In the genomic region with DNA sequence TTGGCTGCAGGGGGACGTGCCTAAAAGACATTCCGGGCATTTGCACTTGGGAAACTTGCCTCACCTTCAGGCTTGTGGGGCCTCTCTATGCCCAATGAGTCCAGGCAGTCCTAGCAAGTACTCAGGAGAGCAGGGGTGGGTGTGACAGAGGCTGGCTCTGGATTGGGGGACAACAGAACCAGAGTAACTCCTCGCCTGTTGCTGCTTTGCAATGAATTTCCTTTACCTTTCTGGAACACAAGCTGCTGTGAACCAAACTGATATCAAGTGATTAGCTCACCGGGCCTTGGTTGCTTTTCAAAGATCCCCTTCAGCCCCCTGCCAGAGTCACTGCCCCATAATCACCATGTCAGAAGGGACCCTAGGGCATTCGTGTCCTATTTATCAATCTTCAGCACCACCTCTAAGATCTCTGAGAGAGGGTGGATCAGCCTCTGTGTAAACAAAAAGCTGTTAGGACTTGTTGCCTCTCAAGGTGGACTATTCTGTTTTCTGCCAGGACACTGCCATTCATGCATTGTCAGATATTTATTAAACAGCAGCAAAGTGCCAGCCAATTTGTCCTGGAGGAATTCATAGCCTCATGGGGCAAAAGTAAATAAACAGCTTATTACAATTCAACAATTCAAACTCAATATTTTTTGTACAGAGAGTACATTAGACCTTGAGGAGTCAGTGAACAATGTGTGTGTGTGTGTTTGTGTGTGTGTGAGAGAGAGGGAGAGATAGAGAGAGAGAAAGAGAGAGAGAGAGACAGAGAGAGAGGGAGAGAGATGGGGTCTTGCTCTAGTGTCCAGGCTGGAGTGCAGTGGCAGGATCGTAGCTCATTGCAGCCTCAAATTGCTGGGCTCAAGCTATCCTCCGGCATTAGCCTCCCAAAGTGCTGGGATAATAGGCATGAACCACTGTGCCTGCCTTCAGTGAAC, we compare ENCODE assay signal across 19 cellular contexts. TPM values are rescaled to one million over a fixed set of nuclear protein-coding genes. Genes with fewer than 3 reads are reported as not detected.
DNase-seq lines count a peak whose midpoint lies in the region; ATAC-seq, FAIRE-seq and TF ChIP-seq lines count a peak whose summit lies in the region.
"Had no signal": no experiment of that assay in that cellular context is flagged by ENCODE, and none has a peak within 500 bp of the region (broad histone marks: within the 10 kb centered on the region; RNA-seq: fewer than 3 reads in every experiment).

No MANE protein-coding gene starts in this region.

- TF ChIP-seq POLR2A in K562 (conservative IDR thresholded peaks at IDR 0.05), result no peak

- H3K27me3 ChIP-seq in K562 (ENCODE audit: control insufficient read depth in 2 of 2, insufficient read depth in 2 of 2, low read length in 2 of 2) (no peaks in the 10 kb centered on the region), keratinocyte (ENCODE audit: control insufficient read depth, extremely low read depth, insufficient read depth, low read length) (no peaks in the 10 kb centered on the region)
- H3K27me3 ChIP-seq in CD4-positive, alpha-beta memory T cell (ENCODE audit: insufficient read depth, low read length), result no peaks in the 10 kb centered on the region

- ATAC-seq in K562 (no peak), GM19023 (IDR thresholded peaks at IDR 0.05; ENCODE audit: unreplicated experiment) (no peak), GM18498 (IDR thresholded peaks at IDR 0.05; ENCODE audit: unreplicated experiment) (no peak)
- ATAC-seq: Right ventricle myocardium inferior had no signal

- 48% methylated on average over 6 of the region's 7 CpGs for WGBS in K562 (ENCODE audit: insufficient coverage, low coverage, missing lambda C conversion rate)

- H4K20me1 ChIP-seq in K562 (replicated peaks; ENCODE audit: control insufficient read depth, insufficient read depth, low read length) (no peaks in the 10 kb centered on the region), keratinocyte (ENCODE audit: control insufficient read depth, extremely low read depth, insufficient read depth, low read length) (no peaks in the 10 kb centered on the region)

- intact Hi-C loops in K562 (cut with micrococcal nuclease), result no loop called here
- intact Hi-C loops in CD4-positive, alpha-beta memory T cell (cut with micrococcal nuclease), result no loop called here

- no TSS peak for BruUV-seq in K562 (replicated peaks; lab: Mats Ljungman, UMichigan)

- no peaks in the 10 kb centered on the region for H3K9me3 Mint-ChIP-seq in CD4-positive, alpha-beta memory T cell

- DNase-seq in COR-L47 (lab: John Stamatoyannopoulos, UW) (peak; percentile 14), DMS79 treated with DMSO at 0.1 percent for 48 hours (lab: John Stamatoyannopoulos, UW) (peak; percentile 42), K562 (ENCODE audit: extremely low read depth in 1 of 4, low spot score in 3 of 4) (no peak), keratinocyte (ENCODE audit: low read depth, low spot score) (no peak), LoVo (ENCODE audit: low spot score) (no peak)
- DNase-seq in CD4-positive, alpha-beta memory T cell, result no peak
- DNase-seq: ACHN, AML-193, Caco-2, DMS53, GM23248, HCEC 1CT, NCI-H1694, PC-9 had no signal

- H2AFZ ChIP-seq in K562 (ENCODE audit: low read depth, low read length) (peak overlapping the region; percentile 8; the same call in 1 of the 2 replicates), keratinocyte (ENCODE audit: control insufficient read depth, low read length) (no peak overlapping the region)
- H2AFZ ChIP-seq: GM23248, PC-9 had no signal

- no peak for TF ChIP-seq RAD21 in K562 (CRISPR knock-in tag; conservative IDR thresholded peaks at IDR 0.05 in 1 of 2, IDR thresholded peaks at IDR 0.05 in 1 of 2)

- TF ChIP-seq CTCF in K562 (IDR thresholded peaks at IDR 0.05 in 2 of 3, conservative IDR thresholded peaks at IDR 0.05 in 1 of 3; ENCODE audit: insufficient read depth in 2 of 3, low read depth in 1 of 3, low read length in 3 of 3), result no peak
- TF ChIP-seq CTCF in keratinocyte (optimal IDR thresholded peaks at IDR 0.05 in 1 of 3, IDR thresholded peaks at IDR 0.05 in 1 of 3, conservative IDR thresholded peaks at IDR 0.05 in 1 of 3; ENCODE audit: extremely low read depth in 1 of 3, insufficient read depth in 2 of 3, low read length in 3 of 3), result no peak

- peaks cover 2 to 11% of the 10 kb centered on the region in 2 donors for H3K27me3 Mint-ChIP-seq in CD4-positive, alpha-beta memory T cell

- H3K9ac ChIP-seq in K562 (ENCODE audit: insufficient read depth in 1 of 2, low read depth in 2 of 2, low read length in 2 of 2) (no peak overlapping the region), keratinocyte (ENCODE audit: control insufficient read depth, extremely low read depth, insufficient read depth, low read length) (peak overlapping the region; percentile 0)
- H3K9ac ChIP-seq: GM23248 had no signal

- H3K79me2 ChIP-seq in K562 (ENCODE audit: control insufficient read depth, insufficient read depth, low read length), result no peaks in the 10 kb centered on the region
- H3K79me2 ChIP-seq in keratinocyte (ENCODE audit: control insufficient read depth, insufficient read depth, low read length), result no peaks in the 10 kb centered on the region

- peak overlapping the region in 1 of 7 donors; percentile 52 for H3K27ac Mint-ChIP-seq in CD4-positive, alpha-beta memory T cell
- H3K27ac Mint-ChIP-seq: CD14-positive monocyte had no signal

- FAIRE-seq in K562 (lab: Jason Lieb, UNC), result no peak
- no peak for FAIRE-seq in keratinocyte (lab: Jason Lieb, UNC)

- H3K9me1 ChIP-seq in K562 (ENCODE audit: control insufficient read depth, insufficient read depth, low read length), result no peaks in the 10 kb centered on the region
- H3K9me1 ChIP-seq in keratinocyte (ENCODE audit: control insufficient read depth, extremely low read depth, insufficient read depth, low read length), result no peaks in the 10 kb centered on the region

- H3K27ac ChIP-seq in K562 (ENCODE audit: extremely low read depth, low read depth, low read length), result no peak overlapping the region
- no peak overlapping the region for H3K27ac ChIP-seq in keratinocyte (ENCODE audit: control insufficient read depth, insufficient read depth, low read length)
- H3K27ac ChIP-seq in CD4-positive, alpha-beta memory T cell (ENCODE audit: low read depth, low read length), result no peak overlapping the region
- H3K27ac ChIP-seq: GM23248, HL-60, PC-9 had no signal

- no peaks in the 10 kb centered on the region for H3K36me3 ChIP-seq in K562 (ENCODE audit: control insufficient read depth, insufficient read depth, low read length)
- no peaks in the 10 kb centered on the region for H3K36me3 ChIP-seq in keratinocyte (ENCODE audit: control insufficient read depth in 2 of 2, extremely low read depth in 1 of 2, insufficient read depth in 2 of 2, low read length in 2 of 2)
- H3K36me3 ChIP-seq in CD4-positive, alpha-beta memory T cell (ENCODE audit: insufficient read depth, low read length), result no peaks in the 10 kb centered on the region

- no peaks in the 10 kb centered on the region for H3K9me3 ChIP-seq in K562 (replicated peaks; ENCODE audit: control insufficient read depth, insufficient read depth, low read depth, low read length)
- H3K9me3 ChIP-seq in keratinocyte (ENCODE audit: control insufficient read depth, low read depth, low read length), result no peaks in the 10 kb centered on the region
- no peaks in the 10 kb centered on the region for H3K9me3 ChIP-seq in CD4-positive, alpha-beta memory T cell (ENCODE audit: control insufficient read depth in 1 of 2, low read length in 2 of 2)
- H3K9me3 ChIP-seq: Caco-2 had no signal

- CTCF ChIA-PET in K562 (lab: Yijun Ruan, JAX; ENCODE audit: low intra/inter-chr PET ratio), result no interaction called here
- CTCF ChIA-PET in CD4-positive, alpha-beta memory T cell (lab: Charles Lee; ENCODE audit: partially characterized antibody), result no interaction called here

- no peak overlapping the region for H3K4me3 Mint-ChIP-seq in CD4-positive, alpha-beta memory T cell
- H3K4me3 Mint-ChIP-seq: CD14-positive monocyte had no signal

- POLR2A ChIA-PET in K562 (lab: Yijun Ruan, JAX), result interaction anchor here (0.6 to 1.6 kb wide), 4 partner anchors 9 to 820 kb away, joined by 4 to 6 read pairs (median 4); no protein-coding TSS in a partner anchor
- POLR2A ChIA-PET in CD4-positive, alpha-beta memory T cell (lab: Charles Lee; ENCODE audit: partially characterized antibody), result no interaction called here

- H3K4me2 ChIP-seq in K562 (ENCODE audit: insufficient read depth, low read length) (no peak overlapping the region), keratinocyte (ENCODE audit: control insufficient read depth, extremely low read depth, insufficient read depth, low read depth, low read length) (no peak overlapping the region)
- H3K4me2 ChIP-seq: PC-9 had no signal

- H3K4me1 ChIP-seq in K562 (replicated peaks in 1 of 2; ENCODE audit: control insufficient read depth in 2 of 2, insufficient read depth in 2 of 2, low read length in 2 of 2), result peaks cover 18 to 24% of the 10 kb centered on the region in 2 experiments
- H3K4me1 ChIP-seq in keratinocyte (ENCODE audit: control insufficient read depth, extremely low read depth, insufficient read depth, low read length), result peaks cover 11% of the 10 kb centered on the region
- no peaks in the 10 kb centered on the region for H3K4me1 ChIP-seq in CD4-positive, alpha-beta memory T cell (ENCODE audit: insufficient read depth, low read length)
- H3K4me1 ChIP-seq: Caco-2 had no signal

- in situ Hi-C loops in K562 (cut with MboI), result no loop called here

- dilution Hi-C loops in keratinocyte (cut with MboI; ENCODE audit: extremely low pct_ligation_motif_present, low sequenced_read_pairs), result no loop called here

- H3K4me3 ChIP-seq in K562 (no peak overlapping the region), keratinocyte (ENCODE audit: control insufficient read depth in 2 of 3, extremely low read depth in 1 of 3, insufficient read depth in 2 of 3, low read depth in 1 of 3, low read length in 3 of 3) (no peak overlapping the region)
- no peak overlapping the region for H3K4me3 ChIP-seq in CD4-positive, alpha-beta memory T cell (ENCODE audit: low read length in 2 of 2)
- H3K4me3 ChIP-seq: GM23248, PC-9 had no signal

- no peaks in the 10 kb centered on the region for H3K4me1 Mint-ChIP-seq in CD4-positive, alpha-beta memory T cell
- H3K4me1 Mint-ChIP-seq: CD14-positive monocyte had no signal

- no peak for TF ChIP-seq EP300 in K562 (IDR thresholded peaks at IDR 0.05; ENCODE audit: low read length)

- no peaks in the 10 kb centered on the region for H3K36me3 Mint-ChIP-seq in CD4-positive, alpha-beta memory T cell
- H3K36me3 Mint-ChIP-seq: CD14-positive monocyte had no signal

RNA-seq across cellular contexts. Expression of gene NFATC4, which starts 11.3 kb away (rescaled TPM):
- total RNA-seq in K562 (2011; cell fraction: chromatin; rRNA removed; ENCODE audit: low replicate concordance), result 26.5 and 55.3 TPM in 2 replicates
- 25.3 and 27.3 TPM in 2 replicates for total RNA-seq in K562 (2011; cell fraction: nucleolus; rRNA removed)
- 25.2 and 31.9 TPM in 2 replicates for total RNA-seq in K562 (2011; cell fraction: nucleoplasm; rRNA removed)
- total RNA-seq in K562 (2014; rRNA removed), result 0.54 and 2.4 TPM in 2 replicates
- 0.25 and 0.51 TPM in 2 replicates for total RNA-seq in K562 (2014; rRNA removed; fragmentation: Illumina TruSeq; extraction: Trizol)
- 0.40 and 0.49 TPM in 2 replicates for total RNA-seq in K562 (2015; rRNA removed; fragmentation: Illumina TruSeq; extraction: Trizol)
- 2.2 and 3.7 TPM in 2 replicates for total RNA-seq in K562 (2021)
- 3.8 and 9.9 TPM in 2 replicates for polyA plus RNA-seq in K562 (2011; rRNA removed)
- polyA plus RNA-seq in K562 (2011; cell fraction: cytosol; rRNA removed), result 4.9 and 5.2 TPM in 2 replicates
- 131 and 146 TPM in 2 replicates for polyA plus RNA-seq in K562 (2011; cell fraction: nucleus; rRNA removed)
- 1.1 and 1.8 TPM in 2 replicates for polyA plus RNA-seq in K562 (2012)
- 1.0 and 1.1 TPM in 2 replicates for polyA plus RNA-seq in K562 (2014; fragmentation: Illumina TruSeq; extraction: Trizol)
- polyA plus RNA-seq in K562 (2014; fragmentation: Nextera tagmentation; extraction: Ambion mirVana), result under 1 TPM in 1 of 2 experiments, not detected in 1; 0.32 TPM
- 1.9 and 2.5 TPM in 2 replicates for polyA plus RNA-seq in K562 (2014; rRNA removed)
- 2.1 and 2.8 TPM in 2 replicates for polyA minus RNA-seq in K562 (2011; rRNA and poly(A)+ RNA removed)
- 2.1 TPM in 2 replicates for polyA minus RNA-seq in K562 (2011; cell fraction: cytosol; rRNA and poly(A)+ RNA removed)
- 8.3 and 11.6 TPM in 2 replicates for polyA minus RNA-seq in K562 (2011; cell fraction: nucleus; rRNA and poly(A)+ RNA removed)
- 0.69 to 2.2 TPM (median 0.92 TPM) in 3 replicates for polyA plus RNA-seq in keratinocyte
- 0.96 TPM for polyA plus RNA-seq in keratinocyte (2011; ENCODE audit: low read depth)
- 0.48 and 0.50 TPM in 2 replicates for polyA plus RNA-seq in keratinocyte (2011; cell fraction: cytosol; rRNA removed)
- polyA plus RNA-seq in keratinocyte (2011; cell fraction: nucleus; rRNA removed), result 3.6 and 5.0 TPM in 2 replicates
- 1.2 and 1.8 TPM in 2 replicates for polyA plus RNA-seq in keratinocyte (2012; ENCODE audit: low replicate concordance)
- polyA minus RNA-seq in keratinocyte, result 0.64 to 2.6 TPM (median 2.0 TPM) in 3 replicates
- polyA minus RNA-seq in keratinocyte (2011; cell fraction: cytosol; rRNA and poly(A)+ RNA removed), result 2.7 TPM
- 1.2 and 1.8 TPM in 2 replicates for polyA minus RNA-seq in keratinocyte (2011; cell fraction: nucleus; rRNA and poly(A)+ RNA removed)
- not detected for total RNA-seq in CD4-positive, alpha-beta memory T cell
- polyA plus RNA-seq in CD4-positive, alpha-beta memory T cell, result not detected
- polyA plus RNA-seq: CD14-positive monocyte had no signal

RNA-seq across cellular contexts. Expression of gene NYNRIN, which starts 19.6 kb away (rescaled TPM):
- 1.0 and 5.0 TPM in 2 replicates for total RNA-seq in K562 (2011; cell fraction: chromatin; rRNA removed; ENCODE audit: low replicate concordance)
- 2.6 and 5.3 TPM in 2 replicates for total RNA-seq in K562 (2011; cell fraction: nucleolus; rRNA removed)
- 2.0 and 2.1 TPM in 2 replicates for total RNA-seq in K562 (2011; cell fraction: nucleoplasm; rRNA removed)
- total RNA-seq in K562 (2014; rRNA removed) (0.37 and 0.54 TPM in 2 replicates), K562 (2014; rRNA removed; fragmentation: Illumina TruSeq; extraction: Trizol) (0.22 TPM in 2 replicates), K562 (2015; rRNA removed; fragmentation: Illumina TruSeq; extraction: Trizol) (0.14 and 0.23 TPM in 2 replicates), K562 (2021) (1.2 and 1.9 TPM in 2 replicates)
- polyA plus RNA-seq in K562 (2011; rRNA removed) (1.2 TPM in 2 replicates), K562 (2014; fragmentation: Illumina TruSeq; extraction: Trizol) (0.58 and 0.61 TPM in 2 replicates), K562 (2014; fragmentation: Nextera tagmentation; extraction: Ambion mirVana) (under 1 TPM; 0.04 to 0.06 TPM), K562 (2014; rRNA removed) (0.28 and 0.47 TPM in 2 replicates), keratinocyte (4.9 to 9.0 TPM (median 6.5 TPM) in 3 replicates)
- 0.78 and 1.7 TPM in 2 replicates for polyA plus RNA-seq in K562 (2011; cell fraction: cytosol; rRNA removed)
- 2.2 and 4.2 TPM in 2 replicates for polyA plus RNA-seq in K562 (2011; cell fraction: nucleus; rRNA removed)
- 0.68 and 0.72 TPM in 2 replicates for polyA plus RNA-seq in K562 (2012)
- 1.5 and 2.9 TPM in 2 replicates for polyA minus RNA-seq in K562 (2011; rRNA and poly(A)+ RNA removed)
- polyA minus RNA-seq in K562 (2011; cell fraction: cytosol; rRNA and poly(A)+ RNA removed), result 2.5 and 3.9 TPM in 2 replicates
- polyA minus RNA-seq in K562 (2011; cell fraction: nucleus; rRNA and poly(A)+ RNA removed), result 2.6 and 3.5 TPM in 2 replicates
- polyA plus RNA-seq in keratinocyte (2011; ENCODE audit: low read depth), result 1.2 TPM
- polyA plus RNA-seq in keratinocyte (2011; cell fraction: cytosol; rRNA removed), result 3.4 and 4.3 TPM in 2 replicates
- 22.8 and 30.1 TPM in 2 replicates for polyA plus RNA-seq in keratinocyte (2011; cell fraction: nucleus; rRNA removed)
- polyA plus RNA-seq in keratinocyte (2012; ENCODE audit: low replicate concordance), result 4.4 and 6.6 TPM in 2 replicates
- 10.8 to 22.1 TPM (median 18.5 TPM) in 3 replicates for polyA minus RNA-seq in keratinocyte
- 10.9 TPM for polyA minus RNA-seq in keratinocyte (2011; cell fraction: cytosol; rRNA and poly(A)+ RNA removed)
- polyA minus RNA-seq in keratinocyte (2011; cell fraction: nucleus; rRNA and poly(A)+ RNA removed), result 25.7 and 35.4 TPM in 2 replicates
- under 1 TPM in 1 of 2 experiments, not detected in 1; 0.32 TPM for total RNA-seq in CD4-positive, alpha-beta memory T cell
- polyA plus RNA-seq in CD4-positive, alpha-beta memory T cell, result under 1 TPM in 1 of 2 donors, not detected in 1; 0.02 TPM

RNA-seq across cellular contexts. Expression of gene RIPK3, which starts 39.5 kb away (rescaled TPM):
- 1.1 and 1.6 TPM in 2 replicates for total RNA-seq in K562 (2011; cell fraction: chromatin; rRNA removed; ENCODE audit: low replicate concordance)
- total RNA-seq in K562 (2011; cell fraction: nucleolus; rRNA removed), result 0.83 and 1.3 TPM in 2 replicates
- 0.84 and 1.5 TPM in 2 replicates for total RNA-seq in K562 (2011; cell fraction: nucleoplasm; rRNA removed)
- total RNA-seq in K562 (2014; rRNA removed) (0.27 TPM in 1 of 2 replicates, not detected in the other), K562 (2014; rRNA removed; fragmentation: Illumina TruSeq; extraction: Trizol) (0.29 TPM in 1 of 2 replicates, not detected in the other), K562 (2015; rRNA removed; fragmentation: Illumina TruSeq; extraction: Trizol) (0.23 and 0.43 TPM in 2 replicates), K562 (2021) (0.31 and 0.40 TPM in 2 replicates)
- polyA plus RNA-seq in K562 (2011; rRNA removed) (0.08 and 0.27 TPM in 2 replicates), K562 (2014; fragmentation: Illumina TruSeq; extraction: Trizol) (0.14 TPM in 1 of 2 replicates, not detected in the other), K562 (2014; fragmentation: Nextera tagmentation; extraction: Ambion mirVana) (under 1 TPM in 1 of 2 experiments, not detected in 1; 0.03 TPM), K562 (2014; rRNA removed) (0.61 TPM in 1 of 2 replicates, not detected in the other), keratinocyte (7.3 to 10.7 TPM (median 8.0 TPM) in 3 replicates)
- polyA plus RNA-seq in K562 (2011; cell fraction: cytosol; rRNA removed), result 0.16 TPM in 1 of 2 replicates, not detected in the other
- 0.66 and 0.82 TPM in 2 replicates for polyA plus RNA-seq in K562 (2011; cell fraction: nucleus; rRNA removed)
- polyA plus RNA-seq in K562 (2012), result 0.16 and 0.26 TPM in 2 replicates
- not detected in 2 replicates for polyA minus RNA-seq in K562 (2011; rRNA and poly(A)+ RNA removed)
- not detected in 2 replicates for polyA minus RNA-seq in K562 (2011; cell fraction: cytosol; rRNA and poly(A)+ RNA removed)
- 0.44 TPM in 1 of 2 replicates, not detected in the other for polyA minus RNA-seq in K562 (2011; cell fraction: nucleus; rRNA and poly(A)+ RNA removed)
- polyA plus RNA-seq in keratinocyte (2011; ENCODE audit: low read depth), result 2.1 TPM
- 3.5 and 4.3 TPM in 2 replicates for polyA plus RNA-seq in keratinocyte (2011; cell fraction: cytosol; rRNA removed)
- polyA plus RNA-seq in keratinocyte (2011; cell fraction: nucleus; rRNA removed), result 28.7 and 35.3 TPM in 2 replicates
- polyA plus RNA-seq in keratinocyte (2012; ENCODE audit: low replicate concordance), result 4.6 and 6.4 TPM in 2 replicates
- polyA minus RNA-seq in keratinocyte, result 6.1 to 7.7 TPM (median 7.0 TPM) in 3 replicates
- 3.5 TPM for polyA minus RNA-seq in keratinocyte (2011; cell fraction: cytosol; rRNA and poly(A)+ RNA removed)
- 8.8 and 9.8 TPM in 2 replicates for polyA minus RNA-seq in keratinocyte (2011; cell fraction: nucleus; rRNA and poly(A)+ RNA removed)
- 10 to 100 TPM; 63.0 to 63.5 TPM for total RNA-seq in CD4-positive, alpha-beta memory T cell
- 10 to 100 TPM in 1 of 2 donors, 1 to 10 TPM in 1; 6.2 to 16.7 TPM for polyA plus RNA-seq in CD4-positive, alpha-beta memory T cell

RNA-seq across cellular contexts. Expression of gene ADCY4, which starts 44.4 kb away (rescaled TPM):
- total RNA-seq in K562 (2011; cell fraction: chromatin; rRNA removed; ENCODE audit: low replicate concordance), result 1.2 and 6.2 TPM in 2 replicates
- 2.2 and 4.5 TPM in 2 replicates for total RNA-seq in K562 (2011; cell fraction: nucleolus; rRNA removed)
- total RNA-seq in K562 (2011; cell fraction: nucleoplasm; rRNA removed), result 2.3 and 2.6 TPM in 2 replicates
- total RNA-seq in K562 (2014; rRNA removed), result 0.09 TPM in 1 of 2 replicates, not detected in the other
- 0.18 TPM in 1 of 2 replicates, not detected in the other for total RNA-seq in K562 (2014; rRNA removed; fragmentation: Illumina TruSeq; extraction: Trizol)
- total RNA-seq in K562 (2015; rRNA removed; fragmentation: Illumina TruSeq; extraction: Trizol), result not detected in 2 replicates
- 0.07 and 0.31 TPM in 2 replicates for total RNA-seq in K562 (2021)
- polyA plus RNA-seq in K562 (2011; rRNA removed), result 0.21 and 0.39 TPM in 2 replicates
- 0.21 and 0.25 TPM in 2 replicates for polyA plus RNA-seq in K562 (2011; cell fraction: cytosol; rRNA removed)
- 4.5 and 4.7 TPM in 2 replicates for polyA plus RNA-seq in K562 (2011; cell fraction: nucleus; rRNA removed)
- 0.31 and 1.1 TPM in 2 replicates for polyA plus RNA-seq in K562 (2012)
- polyA plus RNA-seq in K562 (2014; fragmentation: Illumina TruSeq; extraction: Trizol), result 0.04 and 0.06 TPM in 2 replicates
- under 1 TPM in 1 of 2 experiments, not detected in 1; 0.04 TPM for polyA plus RNA-seq in K562 (2014; fragmentation: Nextera tagmentation; extraction: Ambion mirVana)
- 0.15 and 0.47 TPM in 2 replicates for polyA plus RNA-seq in K562 (2014; rRNA removed)
- 0.15 and 0.39 TPM in 2 replicates for polyA minus RNA-seq in K562 (2011; rRNA and poly(A)+ RNA removed)
- polyA minus RNA-seq in K562 (2011; cell fraction: cytosol; rRNA and poly(A)+ RNA removed), result not detected in 2 replicates
- 0.89 and 3.0 TPM in 2 replicates for polyA minus RNA-seq in K562 (2011; cell fraction: nucleus; rRNA and poly(A)+ RNA removed)
- 0.21 to 0.44 TPM (median 0.23 TPM) in 3 replicates for polyA plus RNA-seq in keratinocyte
- polyA plus RNA-seq in keratinocyte (2011; ENCODE audit: low read depth), result 0.92 TPM
- polyA plus RNA-seq in keratinocyte (2011; cell fraction: cytosol; rRNA removed), result 0.05 and 0.16 TPM in 2 replicates
- 4.1 and 5.3 TPM in 2 replicates for polyA plus RNA-seq in keratinocyte (2011; cell fraction: nucleus; rRNA removed)
- 0.29 and 0.69 TPM in 2 replicates for polyA plus RNA-seq in keratinocyte (2012; ENCODE audit: low replicate concordance)
- 0.20 to 0.32 TPM in 2 of 3 replicates, not detected in the other for polyA minus RNA-seq in keratinocyte
- 5.4 TPM for polyA minus RNA-seq in keratinocyte (2011; cell fraction: cytosol; rRNA and poly(A)+ RNA removed)
- polyA minus RNA-seq in keratinocyte (2011; cell fraction: nucleus; rRNA and poly(A)+ RNA removed), result 1.1 and 1.2 TPM in 2 replicates
- 1 to 10 TPM; 7.1 to 8.1 TPM for total RNA-seq in CD4-positive, alpha-beta memory T cell
- under 1 TPM; 0.48 to 0.62 TPM for polyA plus RNA-seq in CD4-positive, alpha-beta memory T cell

RNA-seq across cellular contexts. Expression of gene CBLN3, which starts 50.2 kb away (rescaled TPM):
- 1.5 and 2.4 TPM in 2 replicates for total RNA-seq in K562 (2011; cell fraction: chromatin; rRNA removed; ENCODE audit: low replicate concordance)
- 0.67 and 0.92 TPM in 2 replicates for total RNA-seq in K562 (2011; cell fraction: nucleolus; rRNA removed)
- 0.95 and 1.1 TPM in 2 replicates for total RNA-seq in K562 (2011; cell fraction: nucleoplasm; rRNA removed)
- 0.05 and 0.20 TPM in 2 replicates for total RNA-seq in K562 (2014; rRNA removed)
- 0.10 and 0.11 TPM in 2 replicates for total RNA-seq in K562 (2014; rRNA removed; fragmentation: Illumina TruSeq; extraction: Trizol)
- 0.19 and 0.25 TPM in 2 replicates for total RNA-seq in K562 (2015; rRNA removed; fragmentation: Illumina TruSeq; extraction: Trizol)
- total RNA-seq in K562 (2021), result 0.44 and 0.67 TPM in 2 replicates
- 0.59 and 0.66 TPM in 2 replicates for polyA plus RNA-seq in K562 (2011; rRNA removed)
- 0.53 and 0.57 TPM in 2 replicates for polyA plus RNA-seq in K562 (2011; cell fraction: cytosol; rRNA removed)
- 2.5 and 3.6 TPM in 2 replicates for polyA plus RNA-seq in K562 (2011; cell fraction: nucleus; rRNA removed)
- polyA plus RNA-seq in K562 (2012), result 0.74 and 0.96 TPM in 2 replicates
- 0.30 and 0.32 TPM in 2 replicates for polyA plus RNA-seq in K562 (2014; fragmentation: Illumina TruSeq; extraction: Trizol)
- under 1 TPM in 1 of 2 experiments, not detected in 1; 0.06 TPM for polyA plus RNA-seq in K562 (2014; fragmentation: Nextera tagmentation; extraction: Ambion mirVana)
- 0.05 and 0.27 TPM in 2 replicates for polyA plus RNA-seq in K562 (2014; rRNA removed)
- polyA minus RNA-seq in K562 (2011; rRNA and poly(A)+ RNA removed), result 0.09 and 0.28 TPM in 2 replicates
- polyA minus RNA-seq in K562 (2011; cell fraction: cytosol; rRNA and poly(A)+ RNA removed), result 2.2 TPM in 1 of 2 replicates, not detected in the other
- 0.27 and 0.56 TPM in 2 replicates for polyA minus RNA-seq in K562 (2011; cell fraction: nucleus; rRNA and poly(A)+ RNA removed)
- polyA plus RNA-seq in keratinocyte, result 1.1 to 1.8 TPM (median 1.6 TPM) in 3 replicates
- 0.26 TPM for polyA plus RNA-seq in keratinocyte (2011; ENCODE audit: low read depth)
- 0.83 and 1.0 TPM in 2 replicates for polyA plus RNA-seq in keratinocyte (2011; cell fraction: cytosol; rRNA removed)
- polyA plus RNA-seq in keratinocyte (2011; cell fraction: nucleus; rRNA removed), result 7.6 and 8.3 TPM in 2 replicates
- polyA plus RNA-seq in keratinocyte (2012; ENCODE audit: low replicate concordance), result 0.65 and 1.2 TPM in 2 replicates
- 0.26 to 1.6 TPM (median 0.59 TPM) in 3 replicates for polyA minus RNA-seq in keratinocyte
- polyA minus RNA-seq in keratinocyte (2011; cell fraction: cytosol; rRNA and poly(A)+ RNA removed), result not detected
- 0.32 and 1.1 TPM in 2 replicates for polyA minus RNA-seq in keratinocyte (2011; cell fraction: nucleus; rRNA and poly(A)+ RNA removed)
- total RNA-seq in CD4-positive, alpha-beta memory T cell, result 1 to 10 TPM; 3.8 to 6.1 TPM
- polyA plus RNA-seq in CD4-positive, alpha-beta memory T cell, result under 1 TPM in 1 of 2 donors, not detected in 1; 0.41 TPM

Comparison
In these comparisons a context has a peak if more than half of its experiments do, and no peak if none do; other contexts are left out.
1. DNase-seq: peak in COR-L47 (single experiment) and DMS79 treated with DMSO at 0.1 percent for 48 hours (single experiment); none in K562 (0 of 4), keratinocyte (single experiment), CD4-positive, alpha-beta memory T cell (0 of 5) and LoVo (single experiment).